ENCODE assay signal across 12 cellular contexts in the genomic region with DNA sequence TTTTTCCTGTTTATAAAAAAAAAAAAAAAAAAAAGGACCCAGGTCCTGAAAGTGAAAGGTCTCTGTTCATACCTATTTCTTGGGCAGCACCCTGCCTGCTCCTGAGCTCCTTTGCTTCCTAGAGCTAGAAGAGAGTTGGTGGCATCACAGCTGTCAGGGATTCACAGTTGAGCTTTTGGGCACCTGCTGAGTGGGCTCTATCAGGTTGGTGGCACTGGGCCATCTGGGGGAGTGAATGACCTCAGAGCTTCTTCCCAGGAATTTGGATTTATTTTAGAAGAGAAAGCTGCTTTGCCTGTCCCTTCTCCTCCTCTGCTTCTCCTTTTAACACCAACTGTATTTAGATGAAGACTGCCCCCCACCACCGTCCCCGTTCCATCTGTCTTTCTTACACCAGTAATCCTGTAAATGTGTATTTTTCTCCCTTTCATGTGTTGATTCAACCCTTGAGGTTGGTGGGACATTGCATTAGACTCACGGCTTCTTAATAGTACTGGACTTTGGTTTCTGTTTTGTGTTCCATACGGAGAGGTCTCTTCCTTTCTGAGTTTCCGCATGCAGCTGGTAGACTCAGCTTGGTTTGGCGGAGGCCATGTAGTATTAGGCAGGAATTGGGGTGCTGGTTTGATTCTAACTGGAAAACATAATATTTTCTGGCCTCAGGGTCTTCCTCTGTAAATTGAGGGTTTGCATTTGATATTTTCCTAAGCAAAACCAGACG. TPM values are rescaled to one million over a fixed set of nuclear protein-coding genes. Genes with fewer than 3 reads are reported as not detected.
A peak's percentile ranks its signal among the peaks of the same experiment; 100 is the strongest.
DNase-seq lines count a peak whose midpoint lies in the region; TF ChIP-seq lines count a peak whose summit lies in the region.
"Had no signal": no experiment of that assay in that cellular context is flagged by ENCODE, and none has a peak within 500 bp of the region (broad histone marks: within the 10 kb centered on the region; RNA-seq: fewer than 3 reads in every experiment).

No MANE protein-coding gene starts in this region.

- H3K27ac Mint-ChIP-seq in activated T-helper 1 cell treated with anti-CD3 and anti-CD28 coated beads, Interleukin-12 subunit alpha, Interleukin-12 subunit beta, Interleukin-2, Interleukin-4 antibody, amounts not matched to agents 30 ng/mL and 10 ng/mL and 1 ng/mL, durations not matched to agents 14 hours and 24 hours and 36 hours = no peak overlapping the region

- no peaks in the 10 kb centered on the region for H3K27me3 ChIP-seq in neutrophil
- H3K27me3 ChIP-seq: tibial artery had no signal

- no peak for TF ChIP-seq CTCF in neutrophil (IDR thresholded peaks at IDR 0.05)

- no peaks in the 10 kb centered on the region for H3K36me3 Mint-ChIP-seq in activated T-helper 1 cell treated with anti-CD3 and anti-CD28 coated beads, Interleukin-12 subunit alpha, Interleukin-12 subunit beta, Interleukin-2, Interleukin-4 antibody, amounts not matched to agents 30 ng/mL and 10 ng/mL and 1 ng/mL, durations not matched to agents 14 hours and 24 hours and 36 hours (ENCODE audit: low read depth)

- no peaks in the 10 kb centered on the region for H3K9me3 Mint-ChIP-seq in activated T-helper 1 cell treated with anti-CD3 and anti-CD28 coated beads, Interleukin-12 subunit alpha, Interleukin-12 subunit beta, Interleukin-2, Interleukin-4 antibody, amounts not matched to agents 30 ng/mL and 10 ng/mL and 1 ng/mL, durations not matched to agents 14 hours and 24 hours and 36 hours

- H3K27ac ChIP-seq in KOPT-K1 (ENCODE audit: low read depth, low read length, poor library complexity, severe bottlenecking) (peak overlapping the region; percentile 35), neutrophil (peak overlapping the region; percentile 88)
- H3K27ac ChIP-seq: tibial artery had no signal

- DNase-seq in NCI-H82 (lab: John Stamatoyannopoulos, UW) (peak; percentile 57), NCI-H82 treated with DMSO at 0.1 percent for 48 hours (lab: John Stamatoyannopoulos, UW; ENCODE audit: unreplicated experiment) (no peak), DMS153 (lab: John Stamatoyannopoulos, UW) (no peak), 8988T (no peak), iPS-NIHi11 (ENCODE audit: low spot score) (no peak)
- no peak for DNase-seq in activated T-helper 1 cell treated with anti-CD3 and anti-CD28 coated beads, Interleukin-12 subunit alpha, Interleukin-12 subunit beta, Interleukin-2, Interleukin-4 antibody, amounts not matched to agents 30 ng/mL and 10 ng/mL and 1 ng/mL, durations not matched to agents 14 hours and 24 hours and 36 hours (ENCODE audit: low spot score)
- DNase-seq: activated gamma-delta T cell, DMS79 treated with DMSO at 0.1 percent for 48 hours, HCEC 1CT had no signal

- H3K9me3 ChIP-seq in KOPT-K1 (ENCODE audit: insufficient read depth, low read length, poor library complexity, severe bottlenecking) = no peaks in the 10 kb centered on the region
- H3K9me3 ChIP-seq in neutrophil = no peaks in the 10 kb centered on the region
- H3K9me3 ChIP-seq: tibial artery had no signal

- intact Hi-C loops in activated T-helper 1 cell treated with anti-CD3 and anti-CD28 coated beads, Interleukin-12 subunit alpha, Interleukin-12 subunit beta, Interleukin-2, Interleukin-4 antibody, amounts not matched to agents 30 ng/mL and 10 ng/mL and 1 ng/mL, durations not matched to agents 14 hours and 24 hours and 36 hours (cut with micrococcal nuclease) = loop anchor here (5.0 kb wide), 1 partner anchor 359 kb away; no protein-coding TSS in a partner anchor

- H3K4me3 ChIP-seq in neutrophil (ENCODE audit: low read depth in 1 of 2, low read length in 1 of 2) = peak overlapping the region; percentile 50 to 61
- H3K4me3 ChIP-seq: tibial artery had no signal

- H3K4me1 ChIP-seq in neutrophil (ENCODE audit: control insufficient read depth in 1 of 2, insufficient read depth in 1 of 2, low read depth in 1 of 2, low read length in 1 of 2) = peaks cover 44 to 60% of the 10 kb centered on the region in 2 experiments

- H3K36me3 ChIP-seq in KOPT-K1 (ENCODE audit: insufficient read depth, low read length) = no peaks in the 10 kb centered on the region
- H3K36me3 ChIP-seq in neutrophil = no peaks in the 10 kb centered on the region
- H3K36me3 ChIP-seq: tibial artery had no signal

- H3K4me1 Mint-ChIP-seq in activated T-helper 1 cell treated with anti-CD3 and anti-CD28 coated beads, Interleukin-12 subunit alpha, Interleukin-12 subunit beta, Interleukin-2, Interleukin-4 antibody, amounts not matched to agents 30 ng/mL and 10 ng/mL and 1 ng/mL, durations not matched to agents 14 hours and 24 hours and 36 hours (ENCODE audit: low read depth) = peaks cover 60% of the 10 kb centered on the region

- H3K4me3 Mint-ChIP-seq in activated T-helper 1 cell treated with anti-CD3 and anti-CD28 coated beads, Interleukin-12 subunit alpha, Interleukin-12 subunit beta, Interleukin-2, Interleukin-4 antibody, amounts not matched to agents 30 ng/mL and 10 ng/mL and 1 ng/mL, durations not matched to agents 14 hours and 24 hours and 36 hours = peak overlapping the region; percentile 20

- H3K27me3 Mint-ChIP-seq in activated T-helper 1 cell treated with anti-CD3 and anti-CD28 coated beads, Interleukin-12 subunit alpha, Interleukin-12 subunit beta, Interleukin-2, Interleukin-4 antibody, amounts not matched to agents 30 ng/mL and 10 ng/mL and 1 ng/mL, durations not matched to agents 14 hours and 24 hours and 36 hours (ENCODE audit: insufficient read depth) = peaks cover 13% of the 10 kb centered on the region

RNA-seq across cellular contexts. Expression of a gene that starts 7.6 kb away (rescaled TPM):
- 25.8 and 26.2 TPM in 2 replicates for total RNA-seq in activated T-helper 1 cell treated with anti-CD3 and anti-CD28 coated beads, Interleukin-12 subunit alpha, Interleukin-12 subunit beta, Interleukin-2, Interleukin-4 antibody, amounts not matched to agents 30 ng/mL and 10 ng/mL and 1 ng/mL, durations not matched to agents 14 hours and 24 hours and 36 hours
